Comparison of ENCODE assay signal across 10 cellular contexts in genomic region chrX:155069414-155069813, GRCh38. TPM values are rescaled to one million over a fixed set of nuclear protein-coding genes. Genes with fewer than 3 reads are reported as not detected.
DNase-seq lines count a peak whose midpoint lies in the region; ATAC-seq and TF ChIP-seq lines count a peak whose summit lies in the region.
"Had no signal": no experiment of that assay in that cellular context is flagged by ENCODE, and none has a peak within 500 bp of the region (broad histone marks: within the 10 kb centered on the region; RNA-seq: fewer than 3 reads in every experiment).

No MANE protein-coding gene starts in this region.

- H3K4me3 Mint-ChIP-seq in effector memory CD8-positive, alpha-beta T cell, result peak overlapping the region; percentile 81 to 84

- ATAC-seq in effector memory CD8-positive, alpha-beta T cell (replicated peaks), result no peak

- peak overlapping the region; percentile 82 for H3K9ac ChIP-seq in OCI-LY3 (ENCODE audit: low read length)

- TF ChIP-seq EP300 in transverse colon (IDR thresholded peaks at IDR 0.05; ENCODE audit: low read depth), result no peak

- no peaks in the 10 kb centered on the region for H3K9me3 Mint-ChIP-seq in effector memory CD8-positive, alpha-beta T cell

- peak overlapping the region; percentile 89; the same call in 1 of the 2 replicates for H3K4me3 ChIP-seq in GM08714 (ENCODE audit: low read length)
- H3K4me3 ChIP-seq in OCI-LY3 (ENCODE audit: low read length), result peak overlapping the region; percentile 86
- peak overlapping the region; percentile 69 for H3K4me3 ChIP-seq in neuron (ENCODE audit: low read length)
- peak overlapping the region in 1 of 4 donors; percentile 61 for H3K4me3 ChIP-seq in transverse colon

- H3K4me2 ChIP-seq in OCI-LY3 (ENCODE audit: low read length), result peak overlapping the region; percentile 74

- WGBS in transverse colon (ENCODE audit: low coverage in 1 of 2), 2 donors, result 65% methylated on average over 1 of the region's 1 CpG; no CpG with 5 or more reads in 1 of the 2 donors

- TF ChIP-seq POLR2A in transverse colon (IDR thresholded peaks at IDR 0.05), result no peak

- intact Hi-C loops in transverse colon (cut with DNase I; ENCODE audit: low total_unique reads), result no loop called here

- H3K27ac ChIP-seq in OCI-LY3 (ENCODE audit: low read length) (no peak overlapping the region), transverse colon (no peak overlapping the region)

- H3K4me1 ChIP-seq in OCI-LY3 (ENCODE audit: low read length) (peaks cover 11% of the 10 kb centered on the region), neuron (ENCODE audit: insufficient read depth, low read length) (peaks cover 8% of the 10 kb centered on the region), transverse colon (peaks cover 0 to 30% (median 4%) of the 10 kb centered on the region in 4 donors)

- H3K79me2 ChIP-seq in OCI-LY3 (ENCODE audit: low read length), result peaks cover 64% of the 10 kb centered on the region

- no peaks in the 10 kb centered on the region for H4K20me1 ChIP-seq in OCI-LY3 (ENCODE audit: insufficient read depth, low read length)

- H3K9me3 ChIP-seq in OCI-LY3 (ENCODE audit: insufficient read depth, low read length) (no peaks in the 10 kb centered on the region), neuron (ENCODE audit: low read length) (no peaks in the 10 kb centered on the region), transverse colon (no peaks in the 10 kb centered on the region)

- H3K27me3 ChIP-seq in OCI-LY3 (ENCODE audit: low read depth, low read length), result no peaks in the 10 kb centered on the region
- no peaks in the 10 kb centered on the region for H3K27me3 ChIP-seq in neuron (ENCODE audit: insufficient read depth, low read length)
- no peaks in the 10 kb centered on the region for H3K27me3 ChIP-seq in transverse colon

- no peak for TF ChIP-seq CTCF in OCI-LY3 (IDR thresholded peaks at IDR 0.05; ENCODE audit: low read depth, low read length)
- TF ChIP-seq CTCF in transverse colon (IDR thresholded peaks at IDR 0.05), result no peak

- peaks cover 25 to 29% of the 10 kb centered on the region in 2 donors for H3K4me1 Mint-ChIP-seq in effector memory CD8-positive, alpha-beta T cell (ENCODE audit: low read depth in 2 of 2)

- peaks cover 17% of the 10 kb centered on the region for H3K36me3 Mint-ChIP-seq in effector memory CD8-positive, alpha-beta T cell (ENCODE audit: insufficient read depth)

- H2AFZ ChIP-seq in OCI-LY3 (ENCODE audit: low read depth, low read length) (no peak overlapping the region), neuron (ENCODE audit: low read depth, low read length) (no peak overlapping the region)

- in situ Hi-C loops in transverse colon (cut with MboI; ENCODE audit: low pct_ligation_motif_present in 1 of 4, low pct_unique_long_range_greater_than_20kb in 1 of 4, low sequenced_read_pairs in 3 of 4), result loop anchor here in 2 of 4 donors (10.0 kb wide), 1 partner anchor 85 kb away; no protein-coding TSS in a partner anchor

- no peaks in the 10 kb centered on the region for H3K27me3 Mint-ChIP-seq in effector memory CD8-positive, alpha-beta T cell

- no peak overlapping the region for H3K27ac Mint-ChIP-seq in effector memory CD8-positive, alpha-beta T cell

- DNase-seq in effector memory CD8-positive, alpha-beta T cell, result no peak
- DNase-seq in EL (no peak), NCI-H446 treated with DMSO at 0.1 percent for 48 hours (lab: John Stamatoyannopoulos, UW) (no peak), transverse colon (no peak), NCI-H2081 (lab: John Stamatoyannopoulos, UW) (no peak)
- DNase-seq: aorta, islet precursor cell had no signal

- H3K36me3 ChIP-seq in OCI-LY3 (replicated peaks; ENCODE audit: low read depth, low read length) (peaks cover 11% of the 10 kb centered on the region), neuron (ENCODE audit: insufficient read depth, low read length) (no peaks in the 10 kb centered on the region), transverse colon (no peaks in the 10 kb centered on the region)

RNA-seq across cellular contexts. Expression of gene CMC4, which starts 1.5 kb away (rescaled TPM):
- 10 to 100 TPM in 1 of 4 donors, 1 to 10 TPM in 2, not detected in 1; 1.4 to 11.7 (median 9.1) TPM for total RNA-seq in transverse colon

RNA-seq across cellular contexts. Expression of gene MTCP1, which starts 1.5 kb away (rescaled TPM):
- 10 to 100 TPM in 1 of 4 donors, 1 to 10 TPM in 3; 1.6 to 12.9 (median 7.1) TPM for total RNA-seq in transverse colon

RNA-seq across cellular contexts. Expression of gene BRCC3, which starts 1.9 kb away (rescaled TPM):
- total RNA-seq in transverse colon, result 10 to 100 TPM; 17.3 to 34.2 (median 19.1) TPM

RNA-seq across cellular contexts. Expression of gene FUNDC2, which starts 42.8 kb away (rescaled TPM):
- total RNA-seq in transverse colon, result 10 to 100 TPM in 3 of 4 donors, 1 to 10 TPM in 1; 7.8 to 42.9 (median 32.9) TPM

RNA-seq across cellular contexts. Expression of gene F8, which starts 46.9 kb away (rescaled TPM):
- total RNA-seq in transverse colon, result 1 to 10 TPM; 1.2 to 4.5 (median 4.0) TPM
